9 cellular contexts compared by ENCODE assay signal in the genomic region with DNA sequence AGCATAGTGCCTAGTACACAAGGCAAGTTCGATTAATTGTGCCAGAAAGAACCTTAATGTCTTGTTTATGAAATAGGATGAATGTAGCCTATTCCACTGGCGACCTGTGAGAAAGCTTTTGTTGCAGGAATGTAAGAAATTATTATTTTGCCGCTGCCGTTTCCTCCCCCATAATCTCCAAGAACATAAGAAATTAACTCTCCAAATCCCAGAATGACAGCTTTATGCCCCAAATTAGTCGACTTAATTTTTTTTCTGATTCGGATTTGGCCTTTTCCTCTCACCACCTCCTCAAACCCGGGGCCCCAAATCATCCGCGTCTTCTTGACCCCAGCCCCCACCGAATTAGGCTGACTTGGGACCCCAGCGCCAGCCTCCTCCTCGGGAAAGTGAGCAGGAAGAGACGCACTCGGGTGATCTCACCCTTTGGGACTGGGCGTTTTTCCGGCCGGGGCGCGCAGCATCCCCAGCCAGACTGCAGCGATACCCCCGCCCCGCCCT. TPM values are rescaled to one million over a fixed set of nuclear protein-coding genes. Genes with fewer than 3 reads are reported as not detected.
DNase-seq lines count a peak whose midpoint lies in the region; ATAC-seq, FAIRE-seq and TF ChIP-seq lines count a peak whose summit lies in the region.
"Had no signal": no experiment of that assay in that cellular context is flagged by ENCODE, and none has a peak within 500 bp of the region (broad histone marks: within the 10 kb centered on the region; RNA-seq: fewer than 3 reads in every experiment).

No MANE protein-coding gene starts in this region.

- no peaks in the 10 kb centered on the region for H3K36me3 ChIP-seq in kidney (ENCODE audit: control insufficient read depth in 1 of 2, insufficient read depth in 2 of 2, low read length in 2 of 2)
- no peaks in the 10 kb centered on the region for H3K36me3 ChIP-seq in testis (ENCODE audit: low read depth, missing control alignments)

- no peaks in the 10 kb centered on the region for H3K9me3 ChIP-seq in kidney (ENCODE audit: control insufficient read depth in 1 of 2, low read length in 2 of 2)
- no peaks in the 10 kb centered on the region for H3K9me3 ChIP-seq in testis

- no peak for TF ChIP-seq CTCF in kidney (IDR thresholded peaks at IDR 0.05; ENCODE audit: borderline replicate concordance, extremely low read depth, insufficient read depth)
- TF ChIP-seq CTCF in testis (IDR thresholded peaks at IDR 0.05), result no peak

- H3K4me1 ChIP-seq in kidney (ENCODE audit: control insufficient read depth in 1 of 2, insufficient read depth in 1 of 2, low read depth in 1 of 2, low read length in 2 of 2) (peaks cover 23 to 26% of the 10 kb centered on the region in 2 donors), testis (peaks cover 51% of the 10 kb centered on the region)

- H3K27ac Mint-ChIP-seq in activated naive CD4-positive, alpha-beta T cell treated with anti-CD3 and anti-CD28 coated beads, Interleukin-2, amount 50 U/mL, for 24 hours, result peak overlapping the region; percentile 77
- H3K27ac Mint-ChIP-seq in activated naive CD8-positive, alpha-beta T cell treated with anti-CD3 and anti-CD28 coated beads, Interleukin-2, amount 10 ng/mL, durations not matched to agents 7 days and 5 days, result peak overlapping the region; percentile 93

- H3K4me3 ChIP-seq in kidney (ENCODE audit: low read length in 2 of 2) (peak overlapping the region; percentile 61 to 67), testis (peak overlapping the region; percentile 96 to 99)

- peaks cover 34% of the 10 kb centered on the region for H3K4me1 Mint-ChIP-seq in activated naive CD4-positive, alpha-beta T cell treated with anti-CD3 and anti-CD28 coated beads, Interleukin-2, amount 50 U/mL, for 24 hours
- peaks cover 24% of the 10 kb centered on the region for H3K4me1 Mint-ChIP-seq in activated naive CD8-positive, alpha-beta T cell treated with anti-CD3 and anti-CD28 coated beads, Interleukin-2, amount 10 ng/mL, durations not matched to agents 7 days and 5 days

- ATAC-seq in activated naive CD8-positive, alpha-beta T cell treated with anti-CD3 and anti-CD28 coated beads, Interleukin-2, amount 10 ng/mL, durations not matched to agents 7 days and 5 days (ENCODE audit: low read depth), result no peak
- no peak for ATAC-seq in GM21786 (IDR thresholded peaks at IDR 0.05; ENCODE audit: unreplicated experiment)

- H3K27ac ChIP-seq in kidney (ENCODE audit: low read depth in 2 of 2, low read length in 2 of 2) (peak overlapping the region; percentile 90), testis (peak overlapping the region; percentile 90 to 98)

- no peak for FAIRE-seq in kidney (lab: Jason Lieb, UNC)
- FAIRE-seq: endometrium had no signal

- peak overlapping the region; percentile 54 to 70 for H3K9ac ChIP-seq in kidney (ENCODE audit: low read length in 2 of 2)

- H3K36me3 Mint-ChIP-seq in activated naive CD4-positive, alpha-beta T cell treated with anti-CD3 and anti-CD28 coated beads, Interleukin-2, amount 50 U/mL, for 24 hours, result no peaks in the 10 kb centered on the region
- peaks cover 7% of the 10 kb centered on the region for H3K36me3 Mint-ChIP-seq in activated naive CD8-positive, alpha-beta T cell treated with anti-CD3 and anti-CD28 coated beads, Interleukin-2, amount 10 ng/mL, durations not matched to agents 7 days and 5 days

- intact Hi-C loops in kidney (cut with DNase I) (no loop called here), testis (cut with DNase I; ENCODE audit: low total_unique reads) (no loop called here)

- no peaks in the 10 kb centered on the region for H3K27me3 Mint-ChIP-seq in activated naive CD4-positive, alpha-beta T cell treated with anti-CD3 and anti-CD28 coated beads, Interleukin-2, amount 50 U/mL, for 24 hours
- H3K27me3 Mint-ChIP-seq in activated naive CD8-positive, alpha-beta T cell treated with anti-CD3 and anti-CD28 coated beads, Interleukin-2, amount 10 ng/mL, durations not matched to agents 7 days and 5 days, result no peaks in the 10 kb centered on the region

- no peaks in the 10 kb centered on the region for H3K27me3 ChIP-seq in testis

- POLR2A ChIA-PET in activated naive CD8-positive, alpha-beta T cell treated with anti-CD3 and anti-CD28 coated beads, Interleukin-2, amount 10 ng/mL, durations not matched to agents 7 days and 5 days (lab: Charles Lee), result interaction anchor here (0.5 to 3.9 kb wide), 16 partner anchors 10 to 561 kb away, joined by 3 to 30 read pairs (median 8); a partner anchor contains a TSS

- TF ChIP-seq POLR2A in testis (IDR thresholded peaks at IDR 0.05), result no peak

- DNase-seq in activated naive CD4-positive, alpha-beta T cell treated with Interleukin-2 at 50 U/mL for 16 hours, result no peak
- DNase-seq in activated naive CD8-positive, alpha-beta T cell treated with anti-CD3 and anti-CD28 coated beads, Interleukin-2, amount 10 ng/mL, durations not matched to agents 7 days and 5 days, result no peak
- DNase-seq in kidney (no peak), testis (no peak), NCI-H1930 (lab: John Stamatoyannopoulos, UW) (no peak), cortex of kidney (lab: John Stamatoyannopoulos, UW) (no peak)

- H3K4me3 Mint-ChIP-seq in activated naive CD4-positive, alpha-beta T cell treated with anti-CD3 and anti-CD28 coated beads, Interleukin-2, amount 50 U/mL, for 24 hours, result no peak overlapping the region
- peak overlapping the region; percentile 91 for H3K4me3 Mint-ChIP-seq in activated naive CD8-positive, alpha-beta T cell treated with anti-CD3 and anti-CD28 coated beads, Interleukin-2, amount 10 ng/mL, durations not matched to agents 7 days and 5 days

- no peaks in the 10 kb centered on the region for H3K9me3 Mint-ChIP-seq in activated naive CD4-positive, alpha-beta T cell treated with anti-CD3 and anti-CD28 coated beads, Interleukin-2, amount 50 U/mL, for 24 hours
- H3K9me3 Mint-ChIP-seq in activated naive CD8-positive, alpha-beta T cell treated with anti-CD3 and anti-CD28 coated beads, Interleukin-2, amount 10 ng/mL, durations not matched to agents 7 days and 5 days, result no peaks in the 10 kb centered on the region

- WGBS in testis, 2 donors, result 1 to 2% methylated on average over 20 to 22 of the region's 22 CpGs

RNA-seq across cellular contexts. Expression of a gene that starts 0.7 kb away (rescaled TPM):
- total RNA-seq in activated naive CD8-positive, alpha-beta T cell treated with anti-CD3 and anti-CD28 coated beads, Interleukin-2, amount 10 ng/mL, durations not matched to agents 7 days and 5 days, result 100 to 1,000 TPM; 355 to 358 TPM
- 354 TPM for total RNA-seq in kidney
- 210 TPM for polyA plus RNA-seq in kidney (ENCODE audit: insufficient read depth, low read depth, low replicate concordance)
- 100 to 1,000 TPM; 653 to 665 TPM for total RNA-seq in testis
- 299 TPM for polyA plus RNA-seq in testis (ENCODE audit: insufficient read depth, low read depth, low replicate concordance)

RNA-seq across cellular contexts. Expression of a gene that starts 47.2 kb away (rescaled TPM):
- total RNA-seq in activated naive CD8-positive, alpha-beta T cell treated with anti-CD3 and anti-CD28 coated beads, Interleukin-2, amount 10 ng/mL, durations not matched to agents 7 days and 5 days, result 10 to 100 TPM; 39.3 to 41.6 TPM
- total RNA-seq in kidney (22.8 TPM), testis (10 to 100 TPM; 44.7 to 59.7 TPM)
- polyA plus RNA-seq in kidney (ENCODE audit: insufficient read depth, low read depth, low replicate concordance) (15.6 TPM), testis (ENCODE audit: insufficient read depth, low read depth, low replicate concordance) (82.3 TPM)
